Comparison of ENCODE assay signal across 19 cellular contexts in the genomic region with DNA sequence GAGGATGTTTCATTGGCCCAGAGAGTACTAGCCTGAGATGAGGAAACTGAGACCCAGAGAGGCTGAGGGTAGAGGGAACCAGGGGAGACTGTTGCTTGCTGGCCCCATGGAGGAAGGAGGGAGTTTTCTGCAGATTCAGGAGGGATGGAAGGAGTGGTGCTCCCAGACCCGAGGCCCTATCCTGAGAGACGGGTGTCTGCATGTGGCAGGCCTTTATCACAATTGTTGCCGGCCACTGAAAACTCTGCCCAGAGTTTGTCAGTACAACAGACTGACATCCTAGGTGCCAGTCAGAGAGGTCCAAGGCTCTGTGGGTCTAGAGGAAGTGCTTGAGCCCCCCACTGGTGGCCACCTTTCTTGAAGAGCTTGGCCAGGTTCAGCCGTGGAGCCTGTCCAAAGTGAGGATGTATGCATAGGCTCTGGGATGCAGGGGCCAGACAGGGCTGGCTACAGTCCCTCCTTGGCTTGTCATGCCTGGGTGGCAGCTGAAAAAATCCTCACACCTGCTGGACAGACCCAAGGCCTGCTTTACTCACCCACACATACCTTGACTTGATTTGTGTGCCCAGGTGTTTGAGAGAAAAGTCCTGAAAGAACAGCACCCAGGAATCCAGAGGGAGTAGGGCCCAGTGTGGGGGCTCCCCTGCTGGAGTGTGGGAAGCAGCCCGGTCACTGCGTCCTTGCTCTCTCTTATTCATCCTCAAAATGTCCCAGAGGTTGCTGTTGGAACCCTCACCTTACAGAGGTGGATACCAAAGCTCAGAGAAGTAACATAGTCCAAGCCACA.
DNase-seq lines count a peak whose midpoint lies in the region; ATAC-seq and TF ChIP-seq lines count a peak whose summit lies in the region.
"Had no signal": no experiment of that assay in that cellular context is flagged by ENCODE, and none has a peak within 500 bp of the region (broad histone marks: within the 10 kb centered on the region; RNA-seq: fewer than 3 reads in every experiment).

No MANE protein-coding gene starts in this region.

- no peak overlapping the region for H3K23ac ChIP-seq in mesendoderm (ENCODE audit: low read length)

- no peak overlapping the region for H3K27ac ChIP-seq in endodermal cell (ENCODE audit: low read depth, low read length)
- no peak overlapping the region for H3K27ac ChIP-seq in mesendoderm (ENCODE audit: low read depth, low read length)
- no peak overlapping the region for H3K27ac ChIP-seq in caudate nucleus (ENCODE audit: low read depth, low read length)
- H3K27ac ChIP-seq: A549 had no signal

- no peaks in the 10 kb centered on the region for H3K4me1 ChIP-seq in endodermal cell (ENCODE audit: control insufficient read depth, insufficient read depth, low read length)
- no peaks in the 10 kb centered on the region for H3K4me1 ChIP-seq in mesendoderm (ENCODE audit: control insufficient read depth, low read depth, low read length)
- H3K4me1 ChIP-seq: A549 had no signal

- H3K36me3 ChIP-seq in endodermal cell (ENCODE audit: control insufficient read depth, insufficient read depth, low read length) (no peaks in the 10 kb centered on the region), mesendoderm (ENCODE audit: control insufficient read depth, insufficient read depth, low read length) (no peaks in the 10 kb centered on the region)

- ATAC-seq in stimulated activated naive CD8-positive, alpha-beta T cell treated with anti-CD3 and anti-CD28 coated beads, Interleukin-15, amount 100 ng/mL, for 72 hours: peak; percentile 35
- ATAC-seq in stimulated activated naive CD8-positive, alpha-beta T cell treated with anti-CD3 and anti-CD28 coated beads, Interleukin-15, Interleukin-2, amounts not matched to agents 100 U/mL and 50 U/mL, for 24 hours: no peak
- ATAC-seq: A549 had no signal

- H3K36me3 Mint-ChIP-seq in endodermal cell (ENCODE audit: low read depth): no peaks in the 10 kb centered on the region
- H3K36me3 Mint-ChIP-seq in osteocyte (ENCODE audit: unreplicated experiment): no peaks in the 10 kb centered on the region
- H3K36me3 Mint-ChIP-seq: CD4-positive, alpha-beta memory T cell had no signal

- H2BK5ac ChIP-seq in mesendoderm (ENCODE audit: low read length): no peak overlapping the region

- H2BK15ac ChIP-seq in mesendoderm (replicated peaks; ENCODE audit: low read depth): no peak overlapping the region

- no peaks in the 10 kb centered on the region for H3K79me2 ChIP-seq in mesendoderm (ENCODE audit: control insufficient read depth, insufficient read depth, low read length)

- H3K4me1 Mint-ChIP-seq in stimulated activated naive CD8-positive, alpha-beta T cell treated with anti-CD3 and anti-CD28 coated beads, Interleukin-15, amount 100 ng/mL, for 72 hours: no peaks in the 10 kb centered on the region
- H3K4me1 Mint-ChIP-seq in endodermal cell (no peaks in the 10 kb centered on the region), osteocyte (ENCODE audit: unreplicated experiment) (no peaks in the 10 kb centered on the region)
- H3K4me1 Mint-ChIP-seq: CD4-positive, alpha-beta memory T cell had no signal

- no peak overlapping the region for H4K5ac ChIP-seq in mesendoderm (ENCODE audit: low read length)

- no peak overlapping the region for H3K56ac ChIP-seq in mesendoderm (ENCODE audit: low read length)

- 68 to 78% methylated on average over 4 to 6 of the region's 6 CpGs for WGBS in endodermal cell (ENCODE audit: insufficient coverage in 1 of 2, insufficient read length in 1 of 2), 2 experiments
- WGBS in mesendoderm (ENCODE audit: extremely low coverage, insufficient coverage, low lambda C conversion rate): no CpG with 5 or more reads among the region's 6 CpGs

- H3K27me3 ChIP-seq in endodermal cell (ENCODE audit: control insufficient read depth, insufficient read depth, low read length, poor library complexity, severe bottlenecking) (peaks cover 7% of the 10 kb centered on the region), mesendoderm (ENCODE audit: insufficient read depth, low read length, poor library complexity) (no peaks in the 10 kb centered on the region)

- H3K9ac ChIP-seq in endodermal cell (ENCODE audit: extremely low read depth, low read length, poor library complexity, severe bottlenecking) (no peak overlapping the region), mesendoderm (ENCODE audit: low read length) (no peak overlapping the region)

- H3K27ac Mint-ChIP-seq in stimulated activated naive CD8-positive, alpha-beta T cell treated with anti-CD3 and anti-CD28 coated beads, Interleukin-15, amount 100 ng/mL, for 72 hours: no peak overlapping the region
- no peak overlapping the region for H3K27ac Mint-ChIP-seq in endodermal cell
- H3K27ac Mint-ChIP-seq in osteocyte (ENCODE audit: unreplicated experiment): no peak overlapping the region
- H3K27ac Mint-ChIP-seq: CD4-positive, alpha-beta memory T cell had no signal

- DNase-seq in stimulated activated naive CD8-positive, alpha-beta T cell treated with anti-CD3 and anti-CD28 coated beads, Interleukin-15, amount 100 ng/mL, for 72 hours: no peak
- DNase-seq in stimulated activated naive CD8-positive, alpha-beta T cell treated with anti-CD3 and anti-CD28 coated beads, Interleukin-15, Interleukin-2, amounts not matched to agents 100 U/mL and 50 U/mL, for 24 hours: no peak
- peak; percentile 36 for DNase-seq in endodermal cell
- peak; percentile 73 for DNase-seq in osteocyte (ENCODE audit: extremely low spot score, unreplicated experiment)
- DNase-seq in mesendoderm: no peak
- DNase-seq in caudate nucleus (lab: John Stamatoyannopoulos, UW): no peak
- DNase-seq: 8988T; ACHN; AML-193; C1 segment of cervical spinal cord; Calu3; CD4-positive, alpha-beta memory T cell; COR-L47; DMS53; DMS79 treated with DMSO at 0.1 percent for 48 hours; GF-D8; GOT3; HCEC 1CT had no signal

- H3K27me3 Mint-ChIP-seq in stimulated activated naive CD8-positive, alpha-beta T cell treated with anti-CD3 and anti-CD28 coated beads, Interleukin-15, amount 100 ng/mL, for 72 hours: peaks cover 6% of the 10 kb centered on the region
- H3K27me3 Mint-ChIP-seq in endodermal cell (ENCODE audit: insufficient read depth) (peaks cover 32% of the 10 kb centered on the region), osteocyte (ENCODE audit: unreplicated experiment) (no peaks in the 10 kb centered on the region)

- H3K4me2 ChIP-seq in mesendoderm (ENCODE audit: low read length): no peak overlapping the region
- H3K4me2 ChIP-seq: A549 had no signal

- H3K9me3 Mint-ChIP-seq in stimulated activated naive CD8-positive, alpha-beta T cell treated with anti-CD3 and anti-CD28 coated beads, Interleukin-15, amount 100 ng/mL, for 72 hours: peaks cover 3 to 10% of the 10 kb centered on the region in 2 donors
- H3K9me3 Mint-ChIP-seq in endodermal cell (peaks cover 24% of the 10 kb centered on the region), osteocyte (ENCODE audit: unreplicated experiment) (peaks cover 3% of the 10 kb centered on the region)

- no peak overlapping the region for H3K18ac ChIP-seq in mesendoderm (ENCODE audit: low read length)

- H3K4me3 Mint-ChIP-seq in stimulated activated naive CD8-positive, alpha-beta T cell treated with anti-CD3 and anti-CD28 coated beads, Interleukin-15, amount 100 ng/mL, for 72 hours: no peak overlapping the region
- H3K4me3 Mint-ChIP-seq in endodermal cell: no peak overlapping the region
- H3K4me3 Mint-ChIP-seq in osteocyte (ENCODE audit: unreplicated experiment): no peak overlapping the region
- H3K4me3 Mint-ChIP-seq: CD4-positive, alpha-beta memory T cell had no signal

- H3K4me3 ChIP-seq in endodermal cell (ENCODE audit: low read length) (no peak overlapping the region), mesendoderm (ENCODE audit: low read length) (no peak overlapping the region)
- H3K4me3 ChIP-seq: A549 had no signal

- no peak for TF ChIP-seq CTCF in endodermal cell (conservative IDR thresholded peaks at IDR 0.05)
- no peak for TF ChIP-seq CTCF in osteocyte (IDR thresholded peaks at IDR 0.05)

- peaks cover 20% of the 10 kb centered on the region for H3K9me3 ChIP-seq in endodermal cell (ENCODE audit: control insufficient read depth, low read length)

- H4K8ac ChIP-seq in mesendoderm (ENCODE audit: low read depth, low read length): no peak overlapping the region

- no peak overlapping the region for H2AK5ac ChIP-seq in mesendoderm (ENCODE audit: low read length)

- H2BK120ac ChIP-seq in mesendoderm (ENCODE audit: low read depth, low read length): no peak overlapping the region

- no peaks in the 10 kb centered on the region for H3K79me1 ChIP-seq in mesendoderm (ENCODE audit: low read length)

- no peak overlapping the region for H3K4ac ChIP-seq in mesendoderm (ENCODE audit: low read depth, low read length)

Comparison
In these comparisons a context has a peak if more than half of its experiments do, and no peak if none do; other contexts are left out.
1. DNase-seq: peak in endodermal cell (single experiment) and osteocyte (single experiment); none in stimulated activated naive CD8-positive, alpha-beta T cell treated with anti-CD3 and anti-CD28 coated beads, Interleukin-15, amount 100 ng/mL, for 72 hours (0 of 2), stimulated activated naive CD8-positive, alpha-beta T cell treated with anti-CD3 and anti-CD28 coated beads, Interleukin-15, Interleukin-2, amounts not matched to agents 100 U/mL and 50 U/mL, for 24 hours (single experiment), mesendoderm (single experiment) and caudate nucleus (0 of 61).